ENCODE assay signal across 9 cellular contexts in the genomic region with DNA sequence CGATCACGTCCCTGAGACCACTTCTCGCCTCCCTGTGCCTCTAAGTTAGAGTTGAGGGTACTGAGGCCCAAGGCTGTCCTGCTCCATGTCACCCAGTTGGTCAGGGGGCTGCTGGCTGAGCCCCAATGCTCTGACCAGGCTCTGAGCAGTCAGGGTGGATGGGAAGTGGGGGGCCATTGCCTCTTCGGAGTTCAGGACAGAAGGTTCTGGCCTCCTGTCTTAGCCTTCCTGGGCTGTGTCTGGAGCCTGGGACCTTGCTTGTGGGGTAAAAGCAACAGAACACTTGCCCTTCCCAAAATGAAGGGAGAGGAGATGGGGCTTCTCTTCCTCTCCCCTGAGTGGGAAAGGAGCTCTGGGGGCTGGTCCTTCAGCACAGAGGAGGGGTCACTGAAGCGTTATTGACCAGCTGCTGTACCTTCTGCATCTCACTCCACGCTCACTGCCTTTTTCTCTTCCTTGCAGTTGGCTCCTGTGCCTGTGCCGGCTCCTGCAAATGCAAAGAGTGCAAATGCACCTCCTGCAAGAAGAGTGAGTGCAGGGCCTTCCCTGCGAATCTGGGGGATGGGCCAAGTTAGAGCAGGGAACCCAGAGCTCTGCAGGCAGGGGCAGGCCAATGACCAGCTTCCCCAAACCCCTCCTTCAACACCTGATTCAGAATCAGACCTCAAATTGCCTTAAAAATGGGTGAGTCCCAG. TPM values are rescaled to one million over a fixed set of nuclear protein-coding genes. Genes with fewer than 3 reads are reported as not detected.
DNase-seq lines count a peak whose midpoint lies in the region; ATAC-seq and TF ChIP-seq lines count a peak whose summit lies in the region.
"Had no signal": no experiment of that assay in that cellular context is flagged by ENCODE, and none has a peak within 500 bp of the region (broad histone marks: within the 10 kb centered on the region; RNA-seq: fewer than 3 reads in every experiment).

No MANE protein-coding gene starts in this region.

- peak overlapping the region; percentile 60 for H3K27ac ChIP-seq in CD8-positive, alpha-beta T cell (ENCODE audit: low read depth, low read length)
- peak overlapping the region; percentile 77 for H3K27ac ChIP-seq in subcutaneous abdominal adipose tissue (ENCODE audit: low read depth, low read length)

- H3K4me1 ChIP-seq in CD8-positive, alpha-beta T cell (ENCODE audit: insufficient read depth, low read length), result peaks cover 18% of the 10 kb centered on the region
- peaks cover 12 to 52% (median 36%) of the 10 kb centered on the region in 5 donors for H3K4me1 ChIP-seq in subcutaneous abdominal adipose tissue (ENCODE audit: control insufficient read depth in 5 of 5, insufficient read depth in 5 of 5, low read length in 5 of 5)

- CTCF ChIA-PET in CD8-positive, alpha-beta T cell (lab: Charles Lee), result interaction anchor here (0.9 to 3.2 kb wide), 5 partner anchors 9 to 106 kb away, joined by 3 to 20 read pairs (median 7); no protein-coding TSS in a partner anchor

- H3K4me3 Mint-ChIP-seq in CD8-positive, alpha-beta T cell, result peak overlapping the region; percentile 96
- H3K4me3 Mint-ChIP-seq in activated naive CD4-positive, alpha-beta T cell treated with anti-CD3 and anti-CD28 coated beads, Interleukin-2, amount 50 U/mL, for 24 hours, result peak overlapping the region; percentile 97
- H3K4me3 Mint-ChIP-seq in immature natural killer cell, result peak overlapping the region; percentile 93 to 97 (median 95)

- peak overlapping the region; percentile 59 to 98 (median 83) for H3K9ac ChIP-seq in subcutaneous abdominal adipose tissue (ENCODE audit: low read length in 5 of 5)

- H3K27me3 ChIP-seq in CD8-positive, alpha-beta T cell (ENCODE audit: insufficient read depth, low read length), result no peaks in the 10 kb centered on the region
- no peaks in the 10 kb centered on the region for H3K27me3 ChIP-seq in subcutaneous abdominal adipose tissue (ENCODE audit: control insufficient read depth in 5 of 5, insufficient read depth in 4 of 5, low read length in 5 of 5)

- peak overlapping the region; percentile 97 for H3K27ac Mint-ChIP-seq in CD8-positive, alpha-beta T cell
- peak overlapping the region; percentile 94 for H3K27ac Mint-ChIP-seq in activated naive CD4-positive, alpha-beta T cell treated with anti-CD3 and anti-CD28 coated beads, Interleukin-2, amount 50 U/mL, for 24 hours
- peak overlapping the region; percentile 68 to 93 (median 87) for H3K27ac Mint-ChIP-seq in immature natural killer cell

- H3K9me3 ChIP-seq in CD8-positive, alpha-beta T cell (ENCODE audit: low read length), result no peaks in the 10 kb centered on the region
- H3K9me3 ChIP-seq in subcutaneous abdominal adipose tissue (ENCODE audit: control insufficient read depth in 5 of 5, low read length in 5 of 5), result peaks cover 0 to 16% (median 6%) of the 10 kb centered on the region in 5 donors

- H3K27me3 Mint-ChIP-seq in CD8-positive, alpha-beta T cell (ENCODE audit: low read depth), result no peaks in the 10 kb centered on the region
- no peaks in the 10 kb centered on the region for H3K27me3 Mint-ChIP-seq in activated naive CD4-positive, alpha-beta T cell treated with anti-CD3 and anti-CD28 coated beads, Interleukin-2, amount 50 U/mL, for 24 hours
- H3K27me3 Mint-ChIP-seq in immature natural killer cell (ENCODE audit: low read depth in 3 of 3), result peaks cover 1 to 3% (median 3%) of the 10 kb centered on the region in 3 donors

- peak overlapping the region; percentile 58 for H3K4me3 ChIP-seq in CD8-positive, alpha-beta T cell (ENCODE audit: low read depth, low read length)
- peak overlapping the region; percentile 78 to 99 (median 88) for H3K4me3 ChIP-seq in subcutaneous abdominal adipose tissue (ENCODE audit: low read depth in 1 of 5, low read length in 5 of 5)

- H3K36me3 Mint-ChIP-seq in CD8-positive, alpha-beta T cell, result peaks cover 14% of the 10 kb centered on the region
- H3K36me3 Mint-ChIP-seq in activated naive CD4-positive, alpha-beta T cell treated with anti-CD3 and anti-CD28 coated beads, Interleukin-2, amount 50 U/mL, for 24 hours, result peaks cover 6% of the 10 kb centered on the region
- peaks cover 0 to 8% (median 3%) of the 10 kb centered on the region in 3 donors for H3K36me3 Mint-ChIP-seq in immature natural killer cell

- POLR2A ChIA-PET in CD8-positive, alpha-beta T cell (lab: Charles Lee), result interaction anchor here (0.7 to 2.1 kb wide), 7 partner anchors 9 to 197 kb away, joined by 3 to 12 read pairs (median 5); a partner anchor contains a TSS

- TF ChIP-seq CTCF in CD8-positive, alpha-beta T cell (IDR thresholded peaks at IDR 0.05), result no peak
- TF ChIP-seq CTCF in GM10266 (IDR thresholded peaks at IDR 0.05; ENCODE audit: control insufficient read depth, insufficient read depth, low read depth, missing control alignments), result no peak

- no peaks in the 10 kb centered on the region for H3K36me3 ChIP-seq in CD8-positive, alpha-beta T cell (ENCODE audit: insufficient read depth, low read length)
- H3K36me3 ChIP-seq in subcutaneous abdominal adipose tissue (ENCODE audit: control insufficient read depth in 5 of 5, insufficient read depth in 5 of 5, low read length in 5 of 5), result peaks cover 0 to 2% (median 0%) of the 10 kb centered on the region in 5 donors

- peak in 1 of 7 experiments; percentile 13 for DNase-seq in CD8-positive, alpha-beta T cell
- DNase-seq in immature natural killer cell (no peak), GM10266 (ENCODE audit: extremely low spot score) (no peak), KG1 (lab: John Stamatoyannopoulos, UW) (no peak)

- peaks cover 25% of the 10 kb centered on the region for H3K4me1 Mint-ChIP-seq in CD8-positive, alpha-beta T cell (ENCODE audit: low read depth)
- H3K4me1 Mint-ChIP-seq in activated naive CD4-positive, alpha-beta T cell treated with anti-CD3 and anti-CD28 coated beads, Interleukin-2, amount 50 U/mL, for 24 hours, result peaks cover 21% of the 10 kb centered on the region
- H3K4me1 Mint-ChIP-seq in immature natural killer cell, result peaks cover 20 to 32% of the 10 kb centered on the region in 2 donors

- intact Hi-C loops in CD8-positive, alpha-beta T cell (cut with DNase I, micrococcal nuclease), result loop anchor here (1.0 to 5.0 kb wide), 7 partner anchors 19 to 75 kb away; a partner anchor contains a TSS

- H3K9me3 Mint-ChIP-seq in CD8-positive, alpha-beta T cell, result peaks cover 3% of the 10 kb centered on the region
- no peaks in the 10 kb centered on the region for H3K9me3 Mint-ChIP-seq in activated naive CD4-positive, alpha-beta T cell treated with anti-CD3 and anti-CD28 coated beads, Interleukin-2, amount 50 U/mL, for 24 hours
- no peaks in the 10 kb centered on the region for H3K9me3 Mint-ChIP-seq in immature natural killer cell

- ATAC-seq in CD8-positive, alpha-beta T cell, result peak; percentile 5
- peak; percentile 5 for ATAC-seq in HG02798 (IDR thresholded peaks at IDR 0.05; ENCODE audit: poor library complexity, unreplicated experiment)
- no peak for ATAC-seq in HG03520 (IDR thresholded peaks at IDR 0.05; ENCODE audit: unreplicated experiment)

RNA-seq across cellular contexts. Expression of a gene that starts 0.6 kb away (rescaled TPM):
- total RNA-seq in CD8-positive, alpha-beta T cell, result 10 to 100 TPM; 18.6 to 26.2 TPM
- 10 to 100 TPM; 23.2 to 73.5 (median 69.4) TPM for polyA plus RNA-seq in immature natural killer cell

RNA-seq across cellular contexts. Expression of a gene that starts 13.2 kb away (rescaled TPM):
- not detected for total RNA-seq in CD8-positive, alpha-beta T cell
- polyA plus RNA-seq in immature natural killer cell, result not detected
- total RNA-seq: HT1080 had no signal

RNA-seq across cellular contexts. Expression of a gene that starts 15.0 kb away (rescaled TPM):
- not detected for total RNA-seq in CD8-positive, alpha-beta T cell
- polyA plus RNA-seq in immature natural killer cell, result not detected

RNA-seq across cellular contexts. Expression of a gene that starts 25.1 kb away (rescaled TPM):
- total RNA-seq in CD8-positive, alpha-beta T cell, result 1 to 10 TPM; 5.6 to 7.4 TPM
- polyA plus RNA-seq in immature natural killer cell, result 10 to 100 TPM in 2 of 3 donors, 1 to 10 TPM in 1; 6.4 to 39.1 (median 20.6) TPM
- total RNA-seq: HT1080 had no signal

RNA-seq across cellular contexts. Expression of a gene that starts 31.2 kb away (rescaled TPM):
- not detected for total RNA-seq in CD8-positive, alpha-beta T cell
- not detected for polyA plus RNA-seq in immature natural killer cell
- total RNA-seq: HT1080 had no signal
